In genomic region chr2:191678437-191679110, GRCh38 we compare ENCODE assay signal across 8 cellular contexts. TPM values are rescaled to one million over a fixed set of nuclear protein-coding genes. Genes with fewer than 3 reads are reported as not detected.
A peak's percentile ranks its signal among the peaks of the same experiment; 100 is the strongest.
DNase-seq lines count a peak whose midpoint lies in the region; ATAC-seq and TF ChIP-seq lines count a peak whose summit lies in the region.

No MANE protein-coding gene starts in this region.

- H3K4me1 ChIP-seq in iPS-18a (ENCODE audit: control insufficient read depth, low read depth, low read length) (peaks cover 9% of the 10 kb centered on the region), spleen (peaks cover 29 to 80% (median 71%) of the 10 kb centered on the region in 6 donors)

- 1 to 2% (median 1%) methylated on average over 36 to 40 of the region's 40 CpGs for WGBS in spleen, 5 donors

- H3K27me3 Mint-ChIP-seq in T-cell, result no peaks in the 10 kb centered on the region

- peak overlapping the region; percentile 52 for H3K9ac ChIP-seq in iPS-18a (ENCODE audit: low read length)

- H3K27me3 ChIP-seq in iPS-18a (ENCODE audit: control insufficient read depth, insufficient read depth, low read length) (peaks cover 24% of the 10 kb centered on the region), spleen (replicated peaks in 1 of 7) (no peaks in the 10 kb centered on the region)

- intact Hi-C loops in spleen (cut with DNase I; ENCODE audit: low total_unique reads), result loop anchor here (10.0 kb wide), 1 partner anchor 54 kb away; no protein-coding TSS in a partner anchor

- ATAC-seq in GM18909 (IDR thresholded peaks at IDR 0.05; ENCODE audit: poor library complexity, unreplicated experiment), result peak; percentile 14
- peak; percentile 1 for ATAC-seq in HG03280 (IDR thresholded peaks at IDR 0.05; ENCODE audit: unreplicated experiment)
- peak in 2 of 4 experiments; percentile 0 to 5 for ATAC-seq in T-cell (replicated peaks in 1 of 4)

- no peak for TF ChIP-seq POLR2A in spleen (IDR thresholded peaks at IDR 0.05)

- H3K9me3 Mint-ChIP-seq in T-cell, result no peaks in the 10 kb centered on the region

- POLR2A ChIA-PET in AG04449 (lab: Yijun Ruan, JAX) (interaction anchor here (0.7 to 3.0 kb wide), 22 partner anchors 9 to 109 kb away, joined by 3 to 34 read pairs (median 6); no protein-coding TSS in a partner anchor), T-cell (lab: Charles Lee) (interaction anchor here (0.6 to 3.3 kb wide), 22 partner anchors 7 to 779 kb away, joined by 3 to 48 read pairs (median 7); partner anchors contain the start of gene STAT4 (in 1 of the 2))

- peaks cover 65 to 76% (median 72%) of the 10 kb centered on the region in 3 donors for H3K4me1 Mint-ChIP-seq in T-cell

- H3K36me3 ChIP-seq in iPS-18a (ENCODE audit: control insufficient read depth, low read depth, low read length) (no peaks in the 10 kb centered on the region), spleen (peaks cover 0 to 26% (median 20%) of the 10 kb centered on the region in 6 donors)

- H3K9me3 ChIP-seq in iPS-18a (ENCODE audit: control insufficient read depth, low read depth, low read length) (no peaks in the 10 kb centered on the region), spleen (no peaks in the 10 kb centered on the region)

- peak overlapping the region; percentile 97 to 99 (median 98) for H3K4me3 Mint-ChIP-seq in T-cell

- peak overlapping the region; percentile 92 to 100 for H3K27ac Mint-ChIP-seq in T-cell

- CTCF ChIA-PET in AG04449 (lab: Yijun Ruan, JAX) (interaction anchor here (2.6 to 3.5 kb wide), 2 partner anchors 13 to 112 kb away, joined by 9 to 13 read pairs; no protein-coding TSS in a partner anchor), T-cell (lab: Charles Lee) (interaction anchor here (0.6 to 1.6 kb wide), 3 partner anchors 13 to 639 kb away, joined by 4 to 9 read pairs (median 6); no protein-coding TSS in a partner anchor)

- H3K4me3 ChIP-seq in AG04449 (ENCODE audit: low read depth, low read length) (peak overlapping the region; percentile 85), iPS-18a (ENCODE audit: low read length) (peak overlapping the region; percentile 96), spleen (peak overlapping the region; percentile 46 to 86 (median 62))

- DNase-seq in AG04449 (ENCODE audit: low read depth, low spot score), result no peak
- peak in 29 of 34 experiments; percentile 10 to 51 (median 31) for DNase-seq in T-cell
- DNase-seq in spleen, result peak; percentile 92
- no peak for DNase-seq in central memory CD4-positive, alpha-beta T cell

- peaks cover 19% of the 10 kb centered on the region for H3K36me3 Mint-ChIP-seq in T-cell

- H3K27ac ChIP-seq in angular gyrus (ENCODE audit: low read depth, low read length) (peak overlapping the region; percentile 55), iPS-18a (ENCODE audit: low read length) (no peak overlapping the region), spleen (peak overlapping the region; percentile 93 to 99 (median 98))

- TF ChIP-seq CTCF in AG04449 (IDR thresholded peaks at IDR 0.05; ENCODE audit: insufficient read depth, low read length, missing control alignments), result no peak
- TF ChIP-seq CTCF in spleen (IDR thresholded peaks at IDR 0.05 in 8 of 11, conservative IDR thresholded peaks at IDR 0.05 in 3 of 11), result peak in 1 of 11 experiments; percentile 18

RNA-seq across cellular contexts. Expression of gene NABP1, which starts 0.6 kb away (rescaled TPM):
- total RNA-seq in T-cell (10 to 100 TPM; 39.0 to 67.6 (median 51.3) TPM), spleen (100 to 1,000 TPM; 150 to 292 (median 192) TPM)
- polyA plus RNA-seq in spleen, result 10 to 100 TPM; 33.0 to 59.4 (median 46.5) TPM

Comparison
In these comparisons a context has a peak if more than half of its experiments do, and no peak if none do; other contexts are left out.
1. DNase-seq: peak in T-cell (29 of 34) and spleen (single experiment); none in AG04449 (single experiment) and central memory CD4-positive, alpha-beta T cell (single experiment).
2. Peak in every context shown above with its lines, with median percentiles within 50 percentile points of each other: H3K4me3 ChIP-seq.